ENCODE assay signal across 16 cellular contexts in genomic region chr21:33552999-33553598, GRCh38.
"Had no signal": no experiment of that assay in that cellular context is flagged by ENCODE, and none has a peak within 500 bp of the region (broad histone marks: within the 10 kb centered on the region; RNA-seq: fewer than 3 reads in every experiment).

No MANE protein-coding gene starts in this region.

- FAIRE-seq: endometrium had no signal

- H3K27ac ChIP-seq: brain microvascular endothelial cell, sigmoid colon had no signal

- H3K4me3 Mint-ChIP-seq: activated B cell treated with CpG ODN at 0.5 μM for 24 hours; activated naive CD8-positive, alpha-beta T cell; activated T-cell treated with anti-CD3 and anti-CD28 coated beads, Interleukin-2, amount 50 U/mL, for 4 hours; nephron; type B pancreatic cell had no signal

- H3K27me3 Mint-ChIP-seq: activated B cell treated with CpG ODN at 0.5 μM for 24 hours; activated naive CD8-positive, alpha-beta T cell; type B pancreatic cell had no signal

- H3K9me3 Mint-ChIP-seq: activated T-cell treated with anti-CD3 and anti-CD28 coated beads, Interleukin-2, amount 50 U/mL, for 4 hours; type B pancreatic cell had no signal

- H3K9me3 ChIP-seq: sigmoid colon had no signal

- DNase-seq: activated B cell treated with CpG ODN at 0.5 μM for 24 hours; activated CD4-positive, alpha-beta T cell treated with anti-CD3 and anti-CD28 coated beads, Interleukin-2, amount 50 U/mL, for 1 hour; activated effector memory CD4-positive, alpha-beta T cell treated with anti-CD3 and anti-CD28 coated beads, Interleukin-2, amount 50 U/mL, for 16 hours; activated T-cell treated with anti-CD3 and anti-CD28 coated beads, Interleukin-2, amount 50 U/mL, for 4 hours; amygdala; brain microvascular endothelial cell; foreskin melanocyte; head of caudate nucleus; left cardiac atrium; sigmoid colon; stimulated activated CD4-positive, alpha-beta T cell treated with anti-CD3 and anti-CD28 coated beads, Interleukin-2, amount 100 ng/mL, for 24 hours; substantia nigra had no signal

- H3K27ac Mint-ChIP-seq: activated B cell treated with CpG ODN at 0.5 μM for 24 hours; activated naive CD8-positive, alpha-beta T cell; nephron had no signal

- H3K4me3 ChIP-seq: sigmoid colon had no signal

- H3K27me3 ChIP-seq: brain microvascular endothelial cell, sigmoid colon had no signal
